ENCODE assay signal across 1 cellular context in genomic region chr2:219549619-219550018, GRCh38.
TF ChIP-seq lines count a peak whose summit lies in the region.

No MANE protein-coding gene starts in this region.

TF ChIP-seq in HepG2, 621 proteins besides CTCF, POLR2A, EP300 and RAD21:
- TF ChIP-seq ZHX1 (CRISPR knock-in tag; IDR thresholded peaks at IDR 0.05; ENCODE audit: low read depth) (no peak), POLR2AphosphoS2 (IDR thresholded peaks at IDR 0.05; ENCODE audit: low read depth, low read length) (0 out of 2 replicates have a peak, but pooled peaks have one; percentile 6)
TF ChIP-seq in HepG2: peak in this region for 1.
